Comparison of ENCODE assay signal across 27 cellular contexts in the genomic region with DNA sequence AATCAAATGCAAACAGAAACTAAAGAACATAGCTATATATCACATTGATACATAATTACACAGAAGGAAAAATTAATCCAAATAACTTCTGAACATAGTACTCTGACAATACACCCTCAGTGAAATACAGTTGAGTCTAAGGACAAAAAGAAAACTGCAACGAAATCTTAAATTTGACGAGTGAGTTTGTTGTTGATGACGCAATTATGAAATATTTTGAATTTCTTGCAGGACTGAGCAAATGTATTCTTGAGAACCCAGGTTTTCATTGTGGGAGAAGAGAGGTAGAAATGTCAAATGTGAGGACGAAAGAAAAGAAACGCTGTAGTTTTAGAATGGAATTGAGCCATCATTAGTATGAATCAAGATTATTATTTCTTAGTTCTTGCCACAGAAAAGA.
"Had no signal": no experiment of that assay in that cellular context is flagged by ENCODE, and none has a peak within 500 bp of the region (broad histone marks: within the 10 kb centered on the region; RNA-seq: fewer than 3 reads in every experiment).

No MANE protein-coding gene starts in this region.

- H3K4me1 ChIP-seq: stomach, suprapubic skin, testis, thyroid gland, tibial artery, tibial nerve, upper lobe of left lung, upper lobe of right lung, uterus, vagina had no signal

- H3K4me3 ChIP-seq: stomach, suprapubic skin, testis, thoracic aorta, thyroid gland, tibial artery, tibial nerve, transverse colon, upper lobe of left lung, upper lobe of right lung, uterus, vagina had no signal

- FAIRE-seq: urothelium cell line had no signal

- DNase-seq: stimulated activated CD4-positive, alpha-beta T cell treated with anti-CD3 and anti-CD28 coated beads, Interleukin-2, amount 100 ng/mL, for 48 hours; stimulated activated CD4-positive, alpha-beta T cell treated with anti-CD3 and anti-CD28 coated beads, Interleukin-4, amount 100 ng/mL, for 1 hour; stimulated activated CD4-positive, alpha-beta T cell treated with anti-CD3 and anti-CD28 coated beads, Interleukin-4, amount 100 ng/mL, for 24 hours; stimulated activated CD4-positive, alpha-beta T cell treated with anti-CD3 and anti-CD28 coated beads, Interleukin-4, amount 100 ng/mL, for 4 hours; stimulated activated CD8-positive, alpha-beta memory T cell treated with anti-CD3 and anti-CD28 coated beads, Interleukin-4, amount 100 ng/mL, for 48 hours; stimulated activated naive B cell treated with anti-CD40 and anti-IgM and Interleukin-4, amounts not matched to agents 10 μg/mL and 1 μg/mL and 100 μg/mL, for 72 hours; stimulated activated naive CD4-positive, alpha-beta T cell; stimulated activated naive CD4-positive, alpha-beta T cell treated with Interleukin-2 at 50 U/mL for 16 hours; stimulated activated naive CD8-positive, alpha-beta T cell treated with anti-CD3 and anti-CD28 coated beads, Interleukin-15, amount 100 ng/mL, for 72 hours; stimulated activated naive CD8-positive, alpha-beta T cell treated with anti-CD3 and anti-CD28 coated beads, Interleukin-15, Interleukin-2, amounts not matched to agents 100 U/mL and 50 U/mL, for 24 hours; stomach; substantia nigra; testis; thyroid gland; tibial artery; transverse colon; trophoblast cell; upper lobe of left lung; upper lobe of right lung; uterus had no signal

- ATAC-seq: stimulated activated effector memory CD8-positive, alpha-beta T cell treated with anti-CD3 and anti-CD28 coated beads, Interleukin-12 subunit alpha, Interleukin-12 subunit beta, amount 100 ng/mL, for 72 hours; stimulated activated memory B cell treated with anti-CD40 and anti-IgM and Interleukin-4, amounts not matched to agents 10 μg/mL and 1 μg/mL and 100 μg/mL, for 72 hours; stimulated activated naive B cell treated with anti-CD40 and anti-IgM and Interleukin-4, amounts not matched to agents 10 μg/mL and 1 μg/mL and 100 μg/mL, for 72 hours; stimulated activated naive CD8-positive, alpha-beta T cell treated with anti-CD3 and anti-CD28 coated beads, Interleukin-15, amount 100 ng/mL, for 72 hours; stimulated activated naive CD8-positive, alpha-beta T cell treated with anti-CD3 and anti-CD28 coated beads, Interleukin-15, Interleukin-2, amounts not matched to agents 100 U/mL and 50 U/mL, for 24 hours; upper lobe of right lung had no signal

- H3K27ac ChIP-seq: stomach, suprapubic skin, testis, thoracic aorta, thyroid gland, tibial artery, tibial nerve, transverse colon, upper lobe of left lung, upper lobe of right lung, uterus, vagina had no signal

- H3K27me3 ChIP-seq: stomach, suprapubic skin, testis, thyroid gland, tibial nerve, transverse colon, upper lobe of left lung, upper lobe of right lung, uterus, vagina had no signal

- H3K36me3 ChIP-seq: stomach, suprapubic skin, thoracic aorta, thyroid gland, tibial artery, tibial nerve, transverse colon, upper lobe of left lung, upper lobe of right lung, uterus, vagina had no signal

- H3K9me3 ChIP-seq: stomach, suprapubic skin, testis, thoracic aorta, thyroid gland, tibial artery, tibial nerve, transverse colon, upper lobe of left lung, upper lobe of right lung, uterus, vagina had no signal
